ENCODE assay signal across 21 cellular contexts in the genomic region with DNA sequence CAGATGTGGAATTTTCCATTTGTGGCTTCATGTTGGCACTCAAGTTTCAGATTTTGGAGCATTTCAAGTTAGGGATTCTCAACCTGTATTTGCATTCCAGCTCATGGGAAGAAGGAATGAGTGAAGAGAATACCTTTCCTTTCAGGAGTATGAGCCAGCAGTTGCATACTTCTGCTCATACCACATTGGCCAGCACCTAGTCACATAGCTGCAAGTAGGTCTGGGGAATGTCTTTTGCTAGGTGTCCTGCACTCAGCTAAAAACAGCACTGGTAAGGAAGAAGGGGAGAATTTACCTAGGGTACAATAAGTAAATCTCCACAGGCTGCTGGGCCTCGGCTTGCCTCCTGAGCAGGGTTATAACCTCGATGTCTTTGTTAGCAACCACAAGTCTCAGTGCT. TPM values are rescaled to one million over a fixed set of nuclear protein-coding genes. Genes with fewer than 3 reads are reported as not detected.
A peak's percentile ranks its signal among the peaks of the same experiment; 100 is the strongest.
DNase-seq lines count a peak whose midpoint lies in the region; ATAC-seq and TF ChIP-seq lines count a peak whose summit lies in the region.
"Had no signal": no experiment of that assay in that cellular context is flagged by ENCODE, and none has a peak within 500 bp of the region (broad histone marks: within the 10 kb centered on the region; RNA-seq: fewer than 3 reads in every experiment).

No MANE protein-coding gene starts in this region.

- H3K4me3 Mint-ChIP-seq in WTC11 (no peak overlapping the region), glutamatergic neuron (ENCODE audit: unreplicated experiment) (no peak overlapping the region)
- H3K4me3 Mint-ChIP-seq: CD14-positive monocyte, T-cell had no signal

- H3K27ac ChIP-seq in HUES48 (ENCODE audit: low read depth, low read length) (peak overlapping the region; percentile 0), left lung (no peak overlapping the region)
- H3K27ac ChIP-seq: KMS-11, PC-9, SJSA1 had no signal

- intact Hi-C loops in left lung (cut with DNase I): no loop called here

- peak overlapping the region; percentile 45; the same call in 1 of the 2 replicates for H3K27ac Mint-ChIP-seq in WTC11
- no peak overlapping the region for H3K27ac Mint-ChIP-seq in glutamatergic neuron (ENCODE audit: unreplicated experiment)
- H3K27ac Mint-ChIP-seq: CD14-positive monocyte, T-cell had no signal

- H3K9ac ChIP-seq in HUES48 (ENCODE audit: low read depth, low read length): no peak overlapping the region
- H3K9ac ChIP-seq: KMS-11 had no signal

- DNase-seq in ELF-1 (ENCODE audit: low read depth, low spot score) (peak; percentile 15), WTC11 (ENCODE audit: low spot score) (no peak), left lung (no peak), KG1 (lab: John Stamatoyannopoulos, UW) (no peak), iPS-NIHi11 (ENCODE audit: low spot score) (no peak), glutamatergic neuron (no peak)
- DNase-seq: ACHN, AML-193, MG63, NCI-H187, NCI-H2171, NCI-H446 treated with DMSO at 0.1 percent for 48 hours, NCI-H774, PC-9, T-cell had no signal

- ATAC-seq in WTC11 (peak; percentile 74), left lung (peak; percentile 19)
- ATAC-seq: HCT116, T-cell had no signal

- H3K36me3 Mint-ChIP-seq in WTC11 (peaks cover 5% of the 10 kb centered on the region; the same call in 1 of the 2 replicates), glutamatergic neuron (ENCODE audit: unreplicated experiment) (no peaks in the 10 kb centered on the region)

- H3K4me3 ChIP-seq in HUES48 (ENCODE audit: low read depth, low read length) (no peak overlapping the region), left lung (no peak overlapping the region)
- H3K4me3 ChIP-seq: MG63, PC-9, SJSA1 had no signal

- H3K27me3 Mint-ChIP-seq in WTC11 (ENCODE audit: low read depth) (no peaks in the 10 kb centered on the region), glutamatergic neuron (ENCODE audit: unreplicated experiment) (no peaks in the 10 kb centered on the region)

- H3K4me1 ChIP-seq in HUES48 (ENCODE audit: control insufficient read depth, insufficient read depth, low read length) (peaks cover 28% of the 10 kb centered on the region), left lung (no peaks in the 10 kb centered on the region)
- H3K4me1 ChIP-seq: SJSA1 had no signal

- H3K9me3 ChIP-seq in HUES48 (ENCODE audit: control insufficient read depth, insufficient read depth, low read length) (no peaks in the 10 kb centered on the region), left lung (no peaks in the 10 kb centered on the region)
- H3K9me3 ChIP-seq: MG63, SJSA1 had no signal

- H3K36me3 ChIP-seq in HUES48 (ENCODE audit: control insufficient read depth, insufficient read depth, low read length) (no peaks in the 10 kb centered on the region), left lung (peaks cover 0 to 8% of the 10 kb centered on the region in 2 donors)
- H3K36me3 ChIP-seq: MG63, SJSA1 had no signal

- no peaks in the 10 kb centered on the region for H3K27me3 ChIP-seq in HUES48 (ENCODE audit: control insufficient read depth, insufficient read depth, low read length)
- no peaks in the 10 kb centered on the region for H3K27me3 ChIP-seq in left lung
- H3K27me3 ChIP-seq: MG63, SJSA1 had no signal

- H3K4me1 Mint-ChIP-seq in WTC11 (peaks cover 33% of the 10 kb centered on the region), glutamatergic neuron (ENCODE audit: low read depth, unreplicated experiment) (peaks cover 1% of the 10 kb centered on the region)
- H3K4me1 Mint-ChIP-seq: CD14-positive monocyte, T-cell had no signal

- H3K9me3 Mint-ChIP-seq in WTC11: peaks cover 4% of the 10 kb centered on the region; the same call in 1 of the 2 replicates
- no peaks in the 10 kb centered on the region for H3K9me3 Mint-ChIP-seq in glutamatergic neuron (ENCODE audit: unreplicated experiment)
- H3K9me3 Mint-ChIP-seq: T-cell had no signal

- CTCF ChIA-PET in WTC11 (lab: Charles Lee): interaction anchor here (0.6 kb wide), 1 partner anchor 1231 kb away, joined by 5 read pairs; no protein-coding TSS in a partner anchor

- POLR2A ChIA-PET in WTC11 (lab: Charles Lee): no interaction called here

- TF ChIP-seq CTCF in WTC11 (IDR thresholded peaks at IDR 0.05): no peak
- TF ChIP-seq CTCF in left lung (IDR thresholded peaks at IDR 0.05): no peak
- no peak for TF ChIP-seq CTCF in glutamatergic neuron (IDR thresholded peaks at IDR 0.05; ENCODE audit: partially characterized antibody, unreplicated experiment)

TF ChIP-seq in WTC11, 78 proteins besides CTCF, POLR2A, EP300 and RAD21:
- TF ChIP-seq NR2C2 (CRISPR knock-in tag; IDR thresholded peaks at IDR 0.05): no peak
- no peak for TF ChIP-seq FOXP1 (CRISPR knock-in tag; IDR thresholded peaks at IDR 0.05; ENCODE audit: borderline replicate concordance)
- TF ChIP-seq, protein P1, sequence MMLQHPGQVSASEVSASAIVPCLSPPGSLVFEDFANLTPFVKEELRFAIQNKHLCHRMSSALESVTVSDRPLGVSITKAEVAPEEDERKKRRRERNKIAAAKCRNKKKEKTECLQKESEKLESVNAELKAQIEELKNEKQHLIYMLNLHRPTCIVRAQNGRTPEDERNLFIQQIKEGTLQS (CRISPR knock-in tag; conservative IDR thresholded peaks at IDR 0.05): no peak
- TF ChIP-seq SMAD4 (CRISPR knock-in tag; IDR thresholded peaks at IDR 0.05): no peak
- TF ChIP-seq SP1 (CRISPR knock-in tag; conservative IDR thresholded peaks at IDR 0.05): no peak
- TF ChIP-seq CREB1 (CRISPR knock-in tag; IDR thresholded peaks at IDR 0.05): no peak
- TF ChIP-seq ZNF263 (CRISPR knock-in tag; IDR thresholded peaks at IDR 0.05; ENCODE audit: low read depth): no peak
- TF ChIP-seq JAZF1 (CRISPR knock-in tag; IDR thresholded peaks at IDR 0.05): no peak
- no peak for TF ChIP-seq ZNF425 (CRISPR knock-in tag; conservative IDR thresholded peaks at IDR 0.05)
- TF ChIP-seq MYBL2 (CRISPR knock-in tag; IDR thresholded peaks at IDR 0.05): no peak
- no peak for TF ChIP-seq CREM (CRISPR knock-in tag; IDR thresholded peaks at IDR 0.05)
- no peak for TF ChIP-seq SOX15 (CRISPR knock-in tag; IDR thresholded peaks at IDR 0.05)

RNA-seq across cellular contexts. Expression of gene ATP8A2, which starts 24.6 kb away (rescaled TPM):
- total RNA-seq in WTC11 (2021) (4.0 to 5.2 TPM (median 5.0 TPM) in 3 replicates), left lung (1 to 10 TPM; 1.1 to 2.0 TPM), glutamatergic neuron (ENCODE audit: unreplicated experiment) (70.1 TPM)
- total RNA-seq: G401, PC-9 had no signal

RNA-seq across cellular contexts. Expression of gene NUP58, which starts 45.7 kb away (rescaled TPM):
- 59.0 to 63.4 TPM (median 60.3 TPM) in 3 replicates for total RNA-seq in WTC11 (2021)
- total RNA-seq in left lung: 10 to 100 TPM; 59.8 to 78.2 TPM
- total RNA-seq in glutamatergic neuron (ENCODE audit: unreplicated experiment): 94.1 TPM

RNA-seq across cellular contexts. Expression of gene MTMR6, which starts 59.9 kb away (rescaled TPM):
- 7.0 to 8.6 TPM (median 7.6 TPM) in 3 replicates for total RNA-seq in WTC11 (2021)
- 10 to 100 TPM; 16.3 to 22.5 TPM for total RNA-seq in left lung
- 95.3 TPM for total RNA-seq in glutamatergic neuron (ENCODE audit: unreplicated experiment)

Comparison
In these comparisons a context has a peak if more than half of its experiments do, and no peak if none do; other contexts are left out.
1. RNA of gene ATP8A2, which starts 24.6 kb away (total RNA-seq): 70.1 TPM in glutamatergic neuron (single experiment); 4.0 to 5.2 TPM in WTC11 and 1.1 to 2.0 TPM in left lung; every median in the first group is over 10 times any median in the second.